ENCODE assay signal across 1 cellular context in genomic region chr16:79099701-79100100, GRCh38.
TF ChIP-seq lines count a peak whose summit lies in the region.

No MANE protein-coding gene starts in this region.

TF ChIP-seq in GM23338, 12 proteins besides CTCF, POLR2A, EP300 and RAD21 (continued from another document):
- TF ChIP-seq, protein P1, sequence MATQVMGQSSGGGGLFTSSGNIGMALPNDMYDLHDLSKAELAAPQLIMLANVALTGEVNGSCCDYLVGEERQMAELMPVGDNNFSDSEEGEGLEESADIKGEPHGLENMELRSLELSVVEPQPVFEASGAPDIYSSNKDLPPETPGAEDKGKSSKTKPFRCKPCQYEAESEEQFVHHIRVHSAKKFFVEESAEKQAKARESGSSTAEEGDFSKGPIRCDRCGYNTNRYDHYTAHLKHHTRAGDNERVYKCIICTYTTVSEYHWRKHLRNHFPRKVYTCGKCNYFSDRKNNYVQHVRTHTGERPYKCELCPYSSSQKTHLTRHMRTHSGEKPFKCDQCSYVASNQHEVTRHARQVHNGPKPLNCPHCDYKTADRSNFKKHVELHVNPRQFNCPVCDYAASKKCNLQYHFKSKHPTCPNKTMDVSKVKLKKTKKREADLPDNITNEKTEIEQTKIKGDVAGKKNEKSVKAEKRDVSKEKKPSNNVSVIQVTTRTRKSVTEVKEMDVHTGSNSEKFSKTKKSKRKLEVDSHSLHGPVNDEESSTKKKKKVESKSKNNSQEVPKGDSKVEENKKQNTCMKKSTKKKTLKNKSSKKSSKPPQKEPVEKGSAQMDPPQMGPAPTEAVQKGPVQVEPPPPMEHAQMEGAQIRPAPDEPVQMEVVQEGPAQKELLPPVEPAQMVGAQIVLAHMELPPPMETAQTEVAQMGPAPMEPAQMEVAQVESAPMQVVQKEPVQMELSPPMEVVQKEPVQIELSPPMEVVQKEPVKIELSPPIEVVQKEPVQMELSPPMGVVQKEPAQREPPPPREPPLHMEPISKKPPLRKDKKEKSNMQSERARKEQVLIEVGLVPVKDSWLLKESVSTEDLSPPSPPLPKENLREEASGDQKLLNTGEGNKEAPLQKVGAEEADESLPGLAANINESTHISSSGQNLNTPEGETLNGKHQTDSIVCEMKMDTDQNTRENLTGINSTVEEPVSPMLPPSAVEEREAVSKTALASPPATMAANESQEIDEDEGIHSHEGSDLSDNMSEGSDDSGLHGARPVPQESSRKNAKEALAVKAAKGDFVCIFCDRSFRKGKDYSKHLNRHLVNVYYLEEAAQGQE (IDR thresholded peaks at IDR 0.05; ENCODE audit: unreplicated experiment) = no peak
- TF ChIP-seq STAT1 (IDR thresholded peaks at IDR 0.05; ENCODE audit: unreplicated experiment) = no peak
